In the genomic region with DNA sequence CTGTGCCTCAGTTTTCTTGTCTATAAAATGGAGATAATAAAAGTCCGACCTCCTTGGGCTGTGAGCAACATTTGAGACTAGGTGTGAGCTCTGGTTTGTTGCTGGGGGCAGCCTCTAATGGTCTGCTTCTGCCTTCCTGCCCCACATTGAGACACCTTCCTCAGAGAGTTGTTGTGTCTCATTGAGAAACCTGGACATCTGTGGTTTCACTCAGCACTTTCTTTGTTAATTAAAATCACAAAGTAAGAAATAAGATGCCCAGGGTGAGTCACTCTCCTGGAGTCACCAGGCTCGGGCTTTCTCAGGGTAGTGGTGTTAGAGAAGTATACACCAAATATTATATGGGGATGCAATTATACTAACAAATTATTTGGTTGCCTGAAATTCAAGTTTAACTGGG, we compare ENCODE assay signal across 1 cellular context.
TF ChIP-seq lines count a peak whose summit lies in the region.

No MANE protein-coding gene starts in this region.

TF ChIP-seq in WTC11, 78 proteins besides CTCF, POLR2A, EP300 and RAD21 (continued from another document):
- TF ChIP-seq PREB (CRISPR knock-in tag; IDR thresholded peaks at IDR 0.05; ENCODE audit: borderline replicate concordance) (no peak), NFATC4 (CRISPR knock-in tag; IDR thresholded peaks at IDR 0.05) (no peak), TCF7 (CRISPR knock-in tag; IDR thresholded peaks at IDR 0.05; ENCODE audit: low read depth) (no peak), NR3C1 (CRISPR knock-in tag; conservative IDR thresholded peaks at IDR 0.05; ENCODE audit: low read depth) (no peak)
- TF ChIP-seq, protein P1, sequence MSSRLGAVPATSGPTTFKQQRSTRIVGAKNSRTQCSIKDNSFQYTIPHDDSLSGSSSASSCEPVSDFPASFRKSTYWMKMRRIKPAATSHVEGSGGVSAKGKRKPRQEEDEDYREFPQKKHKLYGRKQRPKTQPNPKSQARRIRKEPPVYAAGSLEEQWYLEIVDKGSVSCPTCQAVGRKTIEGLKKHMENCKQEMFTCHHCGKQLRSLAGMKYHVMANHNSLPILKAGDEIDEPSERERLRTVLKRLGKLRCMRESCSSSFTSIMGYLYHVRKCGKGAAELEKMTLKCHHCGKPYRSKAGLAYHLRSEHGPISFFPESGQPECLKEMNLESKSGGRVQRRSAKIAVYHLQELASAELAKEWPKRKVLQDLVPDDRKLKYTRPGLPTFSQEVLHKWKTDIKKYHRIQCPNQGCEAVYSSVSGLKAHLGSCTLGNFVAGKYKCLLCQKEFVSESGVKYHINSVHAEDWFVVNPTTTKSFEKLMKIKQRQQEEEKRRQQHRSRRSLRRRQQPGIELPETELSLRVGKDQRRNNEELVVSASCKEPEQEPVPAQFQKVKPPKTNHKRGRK (CRISPR knock-in tag; IDR thresholded peaks at IDR 0.05; ENCODE audit: borderline replicate concordance): no peak
- TF ChIP-seq, protein P2, sequence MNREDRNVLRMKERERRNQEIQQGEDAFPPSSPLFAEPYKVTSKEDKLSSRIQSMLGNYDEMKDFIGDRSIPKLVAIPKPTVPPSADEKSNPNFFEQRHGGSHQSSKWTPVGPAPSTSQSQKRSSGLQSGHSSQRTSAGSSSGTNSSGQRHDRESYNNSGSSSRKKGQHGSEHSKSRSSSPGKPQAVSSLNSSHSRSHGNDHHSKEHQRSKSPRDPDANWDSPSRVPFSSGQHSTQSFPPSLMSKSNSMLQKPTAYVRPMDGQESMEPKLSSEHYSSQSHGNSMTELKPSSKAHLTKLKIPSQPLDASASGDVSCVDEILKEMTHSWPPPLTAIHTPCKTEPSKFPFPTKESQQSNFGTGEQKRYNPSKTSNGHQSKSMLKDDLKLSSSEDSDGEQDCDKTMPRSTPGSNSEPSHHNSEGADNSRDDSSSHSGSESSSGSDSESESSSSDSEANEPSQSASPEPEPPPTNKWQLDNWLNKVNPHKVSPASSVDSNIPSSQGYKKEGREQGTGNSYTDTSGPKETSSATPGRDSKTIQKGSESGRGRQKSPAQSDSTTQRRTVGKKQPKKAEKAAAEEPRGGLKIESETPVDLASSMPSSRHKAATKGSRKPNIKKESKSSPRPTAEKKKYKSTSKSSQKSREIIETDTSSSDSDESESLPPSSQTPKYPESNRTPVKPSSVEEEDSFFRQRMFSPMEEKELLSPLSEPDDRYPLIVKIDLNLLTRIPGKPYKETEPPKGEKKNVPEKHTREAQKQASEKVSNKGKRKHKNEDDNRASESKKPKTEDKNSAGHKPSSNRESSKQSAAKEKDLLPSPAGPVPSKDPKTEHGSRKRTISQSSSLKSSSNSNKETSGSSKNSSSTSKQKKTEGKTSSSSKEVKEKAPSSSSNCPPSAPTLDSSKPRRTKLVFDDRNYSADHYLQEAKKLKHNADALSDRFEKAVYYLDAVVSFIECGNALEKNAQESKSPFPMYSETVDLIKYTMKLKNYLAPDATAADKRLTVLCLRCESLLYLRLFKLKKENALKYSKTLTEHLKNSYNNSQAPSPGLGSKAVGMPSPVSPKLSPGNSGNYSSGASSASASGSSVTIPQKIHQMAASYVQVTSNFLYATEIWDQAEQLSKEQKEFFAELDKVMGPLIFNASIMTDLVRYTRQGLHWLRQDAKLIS (CRISPR knock-in tag; IDR thresholded peaks at IDR 0.05; ENCODE audit: borderline replicate concordance): no peak
